In the genomic region with DNA sequence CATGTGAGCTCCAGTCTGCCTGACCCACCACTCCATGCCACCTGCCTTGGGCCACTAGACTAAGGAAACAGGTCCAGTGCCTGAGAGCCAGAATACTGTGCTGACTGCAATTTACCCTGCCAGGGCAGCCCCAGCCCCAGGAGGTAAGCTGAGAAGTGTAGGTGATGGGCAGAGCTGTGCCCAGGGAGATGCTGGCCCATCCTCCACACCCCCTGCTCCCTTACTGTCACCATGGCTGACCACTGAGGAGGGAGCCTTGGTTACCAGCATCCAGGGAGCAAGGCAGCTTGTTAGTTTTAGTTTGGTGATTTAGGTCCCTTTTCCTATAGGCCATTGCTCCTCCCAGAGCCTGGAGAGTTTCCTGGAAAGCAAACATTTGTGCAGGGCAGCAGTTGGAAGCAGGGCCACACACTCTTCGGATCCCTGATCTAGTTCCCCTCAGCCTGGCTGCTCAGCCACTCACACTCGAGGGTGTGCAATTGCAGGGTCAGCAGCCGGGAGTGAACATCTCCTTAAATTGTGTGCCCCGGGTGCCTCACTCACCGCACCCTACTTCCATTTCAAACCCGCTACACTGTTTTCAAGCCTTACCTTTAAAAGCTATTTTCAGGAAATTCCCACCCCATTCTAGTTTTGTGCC, we compare ENCODE assay signal across 19 cellular contexts. TPM values are rescaled to one million over a fixed set of nuclear protein-coding genes. Genes with fewer than 3 reads are reported as not detected.
DNase-seq lines count a peak whose midpoint lies in the region; ATAC-seq, FAIRE-seq and TF ChIP-seq lines count a peak whose summit lies in the region.
"Had no signal": no experiment of that assay in that cellular context is flagged by ENCODE, and none has a peak within 500 bp of the region (broad histone marks: within the 10 kb centered on the region; RNA-seq: fewer than 3 reads in every experiment).

No MANE protein-coding gene starts in this region.

- no peak overlapping the region for H2AFZ ChIP-seq in HepG2 (ENCODE audit: low read length)

- TF ChIP-seq EP300 in HepG2 (IDR thresholded peaks at IDR 0.05; ENCODE audit: low read depth in 2 of 2, low read length in 2 of 2) (no peak), HepG2 (CRISPR knock-in tag; IDR thresholded peaks at IDR 0.05; ENCODE audit: borderline replicate concordance) (no peak), stomach (IDR thresholded peaks at IDR 0.05) (no peak)

- no peaks in the 10 kb centered on the region for H3K79me2 ChIP-seq in HepG2 (ENCODE audit: insufficient read depth, low read length)

- ATAC-seq in HepG2, result no peak
- ATAC-seq: activated T-helper 17 cell treated with anti-CD3 and anti-CD28 coated beads, Interleukin-2, amount 50 U/mL, for 72 hours; K562 had no signal

- H3K9me3 ChIP-seq in HepG2 (ENCODE audit: low read length) (no peaks in the 10 kb centered on the region), stomach (no peaks in the 10 kb centered on the region)
- H3K9me3 ChIP-seq: BLaER1 had no signal

- DNase-seq in Ammon's horn (ENCODE audit: low spot score), result peak; percentile 35
- peak in 1 of 2 donors; percentile 14 for DNase-seq in cardiac fibroblast (ENCODE audit: low read depth in 2 of 2)
- DNase-seq in HepG2 (ENCODE audit: low spot score), result no peak
- DNase-seq in stomach, result no peak
- DNase-seq in NCI-H2227 treated with DMSO at 0.1 percent for 48 hours (lab: John Stamatoyannopoulos, UW), result no peak
- no peak for DNase-seq in epidermal melanocyte (ENCODE audit: insufficient read length, low spot score)
- DNase-seq in NCI-H524 (lab: John Stamatoyannopoulos, UW), result no peak
- no peak for DNase-seq in hepatic stellate cell (ENCODE audit: low spot score)
- DNase-seq: activated CD4-positive, alpha-beta T cell treated with anti-CD3 and anti-CD28 coated beads, Interleukin-2, amount 50 U/mL, for 1 hour; NCI-H1436 treated with DMSO at 0.1 percent for 48 hours; NCI-H526 treated with DMSO at 0.1 percent for 48 hours; nephron progenitor cell had no signal

- no peak for FAIRE-seq in HepG2 (lab: Jason Lieb, UNC)
- FAIRE-seq: islet of Langerhans, K562, RCC 7860 had no signal

- 24% methylated on average over 5 of the region's 6 CpGs for WGBS in HepG2 (ENCODE audit: low lambda C conversion rate)
- 41 to 81% (median 58%) methylated on average over 6 of the region's 6 CpGs for WGBS in stomach, 5 donors

- no peak for TF ChIP-seq RAD21 in HepG2 (CRISPR knock-in tag; IDR thresholded peaks at IDR 0.05)

- H3K4me3 ChIP-seq in cardiac fibroblast (replicated peaks in 1 of 2; ENCODE audit: low read depth in 2 of 2, low read length in 2 of 2) (peak overlapping the region; percentile 27 to 34), HepG2 (replicated peaks in 1 of 3; ENCODE audit: insufficient read depth in 1 of 3, low read depth in 2 of 3, low read length in 3 of 3) (no peak overlapping the region), stomach (peak overlapping the region; percentile 33 to 55 (median 40))
- H3K4me3 ChIP-seq: BLaER1, K562 had no signal

- TF ChIP-seq POLR2A in HepG2 (IDR thresholded peaks at IDR 0.05; ENCODE audit: insufficient read depth in 1 of 2, low read depth in 2 of 2, low read length in 2 of 2), result no peak
- no peak for TF ChIP-seq POLR2A in stomach (IDR thresholded peaks at IDR 0.05)

- TF ChIP-seq CTCF in cardiac fibroblast (IDR thresholded peaks at IDR 0.05; ENCODE audit: low read depth, low read length) (no peak), HepG2 (CRISPR knock-in tag; IDR thresholded peaks at IDR 0.05) (no peak), stomach (IDR thresholded peaks at IDR 0.05) (no peak)

- intact Hi-C loops in HepG2 (cut with micrococcal nuclease; ENCODE audit: unreplicated experiment) (loop anchor here (5.0 kb wide), 2 partner anchors 359 to 544 kb away; no protein-coding TSS in a partner anchor), stomach (cut with DNase I; ENCODE audit: low total_unique reads) (loop anchor here (5.0 kb wide), 1 partner anchor 129 kb away; no protein-coding TSS in a partner anchor)

- H3K9ac ChIP-seq in HepG2 (ENCODE audit: insufficient read depth, low read depth, low read length), result no peak overlapping the region
- H3K9ac ChIP-seq: BLaER1 had no signal

- no peaks in the 10 kb centered on the region for H3K36me3 ChIP-seq in HepG2 (replicated peaks in 1 of 2; ENCODE audit: control insufficient read depth in 1 of 2, insufficient read depth in 2 of 2, low read length in 2 of 2)
- H3K36me3 ChIP-seq in stomach, result no peaks in the 10 kb centered on the region
- H3K36me3 ChIP-seq: BLaER1 had no signal

- in situ Hi-C loops in HepG2 (cut with HindIII; ENCODE audit: extremely low pct_ligation_motif_present, low pct_unique_long_range_greater_than_20kb), result no loop called here

- H4K20me1 ChIP-seq in HepG2 (ENCODE audit: insufficient read depth, low read length), result no peaks in the 10 kb centered on the region
- H4K20me1 ChIP-seq: BLaER1 had no signal

- no peak overlapping the region for H3K4me2 ChIP-seq in HepG2 (ENCODE audit: low read depth, low read length)
- H3K4me2 ChIP-seq: BLaER1 had no signal

- H3K4me1 ChIP-seq in HepG2 (ENCODE audit: insufficient read depth, low read length), result peaks cover 27% of the 10 kb centered on the region
- peaks cover 5 to 36% (median 23%) of the 10 kb centered on the region in 4 donors for H3K4me1 ChIP-seq in stomach

- H3K27ac ChIP-seq in HepG2 (ENCODE audit: extremely low read length, insufficient read depth, low read length) (no peak overlapping the region), stomach (peak overlapping the region in 3 of 5 donors; percentile 31 to 64 (median 38))
- H3K27ac ChIP-seq: BLaER1 had no signal

- CTCF ChIA-PET in HepG2 (lab: Yijun Ruan, JAX; ENCODE audit: low intra/inter-chr PET ratio, low total read pairs), result no interaction called here

- H3K27me3 ChIP-seq in HepG2 (ENCODE audit: control insufficient read depth in 1 of 2, insufficient read depth in 2 of 2, low read length in 2 of 2) (peaks cover 3 to 60% of the 10 kb centered on the region in 2 experiments; a peak in 3 of 5 replicates), stomach (no peaks in the 10 kb centered on the region)
- H3K27me3 ChIP-seq: BLaER1 had no signal

- no TSS peak for BruUV-seq in HepG2 (replicated peaks; lab: Mats Ljungman, UMichigan)

- POLR2A ChIA-PET in HepG2 (lab: Yijun Ruan, JAX), result no interaction called here

TF ChIP-seq in HepG2, 621 proteins besides CTCF, POLR2A, EP300 and RAD21:
- no peak for TF ChIP-seq ZKSCAN1 (IDR thresholded peaks at IDR 0.05; ENCODE audit: low read length)
- TF ChIP-seq BCL6 (CRISPR knock-in tag; IDR thresholded peaks at IDR 0.05), result peak; percentile 71; the same call in 1 of the 2 replicates

RNA-seq across cellular contexts. Expression of gene GALNT15, which starts 2.0 kb away (rescaled TPM):
- total RNA-seq in HepG2 (2016; rRNA removed; fragmentation: Illumina TruSeq; extraction: Trizol), result 0.02 TPM in 1 of 2 replicates, not detected in the other
- not detected in 2 replicates for total RNA-seq in HepG2 (2016; cell fraction: cytosol; rRNA removed; fragmentation: Illumina TruSeq; extraction: Trizol; ENCODE audit: low read depth)
- total RNA-seq in HepG2 (2016; cell fraction: insoluble cytoplasmic fraction; rRNA removed; fragmentation: Illumina TruSeq; extraction: Trizol), result 0.07 TPM in 1 of 2 replicates, not detected in the other
- 0.17 TPM in 1 of 2 replicates, not detected in the other for total RNA-seq in HepG2 (2016; cell fraction: membrane; rRNA removed; fragmentation: Illumina TruSeq; extraction: Trizol)
- total RNA-seq in HepG2 (2016; cell fraction: nucleus; rRNA removed; fragmentation: Illumina TruSeq; extraction: Trizol), result not detected in 2 replicates
- 0.04 and 0.05 TPM in 2 replicates for polyA plus RNA-seq in HepG2 (2011; rRNA removed)
- polyA plus RNA-seq in HepG2 (2011; cell fraction: cytosol; rRNA removed), result 0.05 and 0.13 TPM in 2 replicates
- 0.05 and 0.16 TPM in 2 replicates for polyA plus RNA-seq in HepG2 (2011; cell fraction: nucleus; rRNA removed)
- polyA plus RNA-seq in HepG2 (2012), result 0.17 and 0.23 TPM in 2 replicates
- not detected in 2 replicates for polyA plus RNA-seq in HepG2 (2016; cell fraction: cytosol; fragmentation: Illumina TruSeq; extraction: Trizol; ENCODE audit: low read depth)
- polyA plus RNA-seq in HepG2 (2016; cell fraction: insoluble cytoplasmic fraction; fragmentation: Illumina TruSeq; extraction: Trizol; ENCODE audit: low read depth), result 0.09 TPM in 1 of 2 replicates, not detected in the other
- not detected in 2 replicates for polyA plus RNA-seq in HepG2 (2016; cell fraction: membrane; fragmentation: Illumina TruSeq; extraction: Trizol; ENCODE audit: low read depth)
- polyA plus RNA-seq in HepG2 (2016; cell fraction: nucleus; fragmentation: Illumina TruSeq; extraction: Trizol; ENCODE audit: insufficient read depth, low read depth), result not detected in 2 replicates
- polyA minus RNA-seq in HepG2 (2011; rRNA and poly(A)+ RNA removed; ENCODE audit: low replicate concordance), result 0.05 and 0.16 TPM in 2 replicates
- polyA minus RNA-seq in HepG2 (2011; cell fraction: cytosol; rRNA and poly(A)+ RNA removed), result not detected in 2 replicates
- polyA minus RNA-seq in HepG2 (2011; cell fraction: nucleus; rRNA and poly(A)+ RNA removed), result 0.26 and 0.62 TPM in 2 replicates
- total RNA-seq in stomach, result 100 to 1,000 TPM in 1 of 5 donors, 10 to 100 TPM in 4; 16.5 to 133 (median 58.3) TPM
- polyA plus RNA-seq in stomach, result 1 to 10 TPM; 4.2 to 5.7 (median 4.6) TPM
- total RNA-seq: epithelial cell of proximal tubule; K562; T-helper 1 cell treated with Interleukin-12 subunit alpha and Interleukin-12 subunit beta and Interleukin-4 antibody, amounts not matched to agents 30 ng/mL and 1 ng/mL, for 36 hours had no signal
- polyA plus RNA-seq: K562 had no signal

Comparison
In these comparisons a context has a peak if more than half of its experiments do, and no peak if none do; other contexts are left out.
1. H3K4me3 ChIP-seq: peak in cardiac fibroblast (2 of 2) and stomach (4 of 4); none in HepG2 (0 of 3).
2. RNA of gene GALNT15, which starts 2.0 kb away (total RNA-seq): 16.5 to 133 TPM in stomach; 0.02 to 0.17 TPM in HepG2; every median in the first group is over 10 times any median in the second.